ENCODE assay signal across 11 cellular contexts in the genomic region with DNA sequence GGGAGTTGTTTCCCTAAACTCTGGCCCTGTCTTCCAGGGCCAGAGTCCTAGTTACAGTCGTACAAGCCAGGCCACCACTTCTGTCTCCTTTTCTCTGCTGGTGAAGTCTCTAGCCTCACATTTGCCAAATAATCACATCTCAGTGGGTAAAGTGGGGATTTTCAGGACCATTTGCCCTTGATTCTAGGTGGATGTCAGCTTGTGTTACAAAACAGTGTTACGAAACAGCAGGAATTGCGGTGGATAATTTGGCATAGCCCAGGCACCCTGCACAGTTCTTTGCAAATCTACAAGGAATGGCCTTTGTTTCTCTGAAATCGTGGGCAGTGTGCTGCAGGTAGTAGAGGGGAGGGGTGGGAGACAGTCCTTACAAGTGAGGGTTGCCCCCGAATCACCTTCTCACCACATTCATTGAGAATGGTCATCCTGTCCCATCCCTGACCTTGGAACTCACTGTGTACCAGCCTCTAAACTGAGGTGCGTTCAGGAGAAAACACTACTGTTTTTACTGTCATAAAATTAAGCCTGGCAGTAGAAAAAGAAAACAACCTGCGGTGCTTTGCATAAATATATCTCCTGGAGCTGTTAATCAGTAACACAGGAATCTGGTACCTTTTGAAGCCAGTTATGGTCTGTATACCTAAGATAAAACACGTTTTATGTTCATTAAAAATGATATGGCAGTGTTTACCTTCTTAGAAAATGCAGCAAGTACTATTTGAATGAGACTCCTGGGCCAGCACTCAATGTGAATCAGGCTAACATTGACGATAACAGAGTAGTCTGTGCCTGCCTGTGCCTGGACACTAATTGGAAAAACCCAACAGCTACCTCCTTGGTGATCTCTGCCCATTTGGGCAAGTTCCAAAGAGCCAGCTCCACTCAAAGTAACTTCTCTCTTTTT. TPM values are rescaled to one million over a fixed set of nuclear protein-coding genes. Genes with fewer than 3 reads are reported as not detected.
A peak's percentile ranks its signal among the peaks of the same experiment; 100 is the strongest.
DNase-seq lines count a peak whose midpoint lies in the region; ATAC-seq and TF ChIP-seq lines count a peak whose summit lies in the region.
"Had no signal": no experiment of that assay in that cellular context is flagged by ENCODE, and none has a peak within 500 bp of the region (broad histone marks: within the 10 kb centered on the region; RNA-seq: fewer than 3 reads in every experiment).

No MANE protein-coding gene starts in this region.

- TF ChIP-seq CTCF in foreskin keratinocyte (conservative IDR thresholded peaks at IDR 0.05) (no peak), esophagus squamous epithelium (IDR thresholded peaks at IDR 0.05) (no peak)

- no peaks in the 10 kb centered on the region for H3K36me3 Mint-ChIP-seq in stimulated activated effector memory CD8-positive, alpha-beta T cell treated with anti-CD3 and anti-CD28 coated beads, Interleukin-12 subunit alpha, Interleukin-12 subunit beta, amount 100 ng/mL, for 72 hours

- H3K4me3 Mint-ChIP-seq in stimulated activated effector memory CD8-positive, alpha-beta T cell treated with anti-CD3 and anti-CD28 coated beads, Interleukin-12 subunit alpha, Interleukin-12 subunit beta, amount 100 ng/mL, for 72 hours, result no peak overlapping the region

- in situ Hi-C loops in KBM-7 (cut with MboI; ENCODE audit: low pct_unique_long_range_greater_than_20kb, low sequenced_read_pairs), result no loop called here

- no peak overlapping the region for H3K4me3 ChIP-seq in esophagus squamous epithelium

- ATAC-seq in GM21360 (IDR thresholded peaks at IDR 0.05; ENCODE audit: unreplicated experiment) (peak; percentile 8), foreskin keratinocyte (no peak)
- no peak for ATAC-seq in stimulated activated effector memory CD8-positive, alpha-beta T cell treated with anti-CD3 and anti-CD28 coated beads, Interleukin-12 subunit alpha, Interleukin-12 subunit beta, amount 100 ng/mL, for 72 hours

- H3K27me3 ChIP-seq in foreskin keratinocyte (no peaks in the 10 kb centered on the region), esophagus squamous epithelium (no peaks in the 10 kb centered on the region)

- H3K27ac Mint-ChIP-seq in stimulated activated effector memory CD8-positive, alpha-beta T cell treated with anti-CD3 and anti-CD28 coated beads, Interleukin-12 subunit alpha, Interleukin-12 subunit beta, amount 100 ng/mL, for 72 hours, result peak overlapping the region; percentile 24

- H3K9me3 Mint-ChIP-seq in stimulated activated effector memory CD8-positive, alpha-beta T cell treated with anti-CD3 and anti-CD28 coated beads, Interleukin-12 subunit alpha, Interleukin-12 subunit beta, amount 100 ng/mL, for 72 hours, result no peaks in the 10 kb centered on the region

- DNase-seq in MV-4-11 (lab: John Stamatoyannopoulos, UW), result peak; percentile 12
- no peak for DNase-seq in foreskin keratinocyte
- no peak for DNase-seq in stimulated activated effector memory CD8-positive, alpha-beta T cell treated with anti-CD3 and anti-CD28 coated beads, Interleukin-12 subunit alpha, Interleukin-12 subunit beta, amount 100 ng/mL, for 72 hours (ENCODE audit: low spot score in 2 of 2)
- no peak for DNase-seq in DMS114 treated with DMSO at 0.1 percent for 48 hours (lab: John Stamatoyannopoulos, UW; ENCODE audit: unreplicated experiment)
- no peak for DNase-seq in effector CD4-positive, alpha-beta T cell
- DNase-seq in esophagus squamous epithelium (lab: John Stamatoyannopoulos, UW), result no peak
- no peak for DNase-seq in KBM-7
- DNase-seq: amniotic stem cell, NCI-H1930, T-helper 9 cell had no signal

- peak overlapping the region; percentile 4 for H3K27ac ChIP-seq in foreskin keratinocyte
- no peak overlapping the region for H3K27ac ChIP-seq in esophagus squamous epithelium

- TF ChIP-seq POLR2A in esophagus squamous epithelium (IDR thresholded peaks at IDR 0.05), result no peak

- WGBS in esophagus squamous epithelium, 2 donors, result 69 to 75% methylated on average over 7 to 9 of the region's 9 CpGs

- intact Hi-C loops in esophagus squamous epithelium (cut with DNase I), result no loop called here

- H3K4me1 ChIP-seq in foreskin keratinocyte, result peaks cover 31% of the 10 kb centered on the region
- peaks cover 0 to 56% (median 8%) of the 10 kb centered on the region in 3 donors for H3K4me1 ChIP-seq in esophagus squamous epithelium

- H3K36me3 ChIP-seq in esophagus squamous epithelium, result no peaks in the 10 kb centered on the region

- H3K9me3 ChIP-seq in esophagus squamous epithelium, result no peaks in the 10 kb centered on the region

- H3K4me1 Mint-ChIP-seq in stimulated activated effector memory CD8-positive, alpha-beta T cell treated with anti-CD3 and anti-CD28 coated beads, Interleukin-12 subunit alpha, Interleukin-12 subunit beta, amount 100 ng/mL, for 72 hours, result peaks cover 32% of the 10 kb centered on the region

RNA-seq across cellular contexts. Expression of a gene that starts 44.3 kb away (rescaled TPM):
- total RNA-seq in foreskin keratinocyte (39.0 and 44.8 TPM in 2 replicates), esophagus squamous epithelium (10 to 100 TPM in 3 of 4 donors, 1 to 10 TPM in 1; 2.6 to 22.5 (median 12.8) TPM)
- 36.0 and 40.6 TPM in 2 replicates for polyA plus RNA-seq in foreskin keratinocyte
